Comparison of ENCODE assay signal across 1 cellular context in the genomic region with DNA sequence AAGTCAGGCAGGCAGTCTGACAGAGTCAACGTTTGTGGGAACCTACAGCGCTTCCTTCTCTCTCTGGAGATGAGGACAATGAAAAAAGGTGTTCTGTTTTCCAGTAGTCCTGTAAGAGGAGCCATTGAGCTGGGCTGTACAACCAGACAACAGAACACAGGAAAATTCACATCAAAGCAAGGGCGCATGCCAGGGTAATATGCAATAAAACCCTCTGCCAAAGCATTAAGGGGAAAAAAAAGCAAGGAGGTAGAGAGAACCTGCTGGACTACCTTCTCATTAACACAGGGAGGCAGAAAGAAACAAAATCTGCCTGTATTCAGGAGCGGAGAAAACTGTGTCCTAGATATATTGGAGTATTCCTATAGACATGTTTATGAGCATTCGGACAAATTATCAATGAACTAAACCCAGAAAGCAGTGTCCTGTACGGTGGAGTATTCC.
TF ChIP-seq lines count a peak whose summit lies in the region.

No MANE protein-coding gene starts in this region.

TF ChIP-seq in HCT116, 20 proteins besides CTCF, POLR2A, EP300 and RAD21 (continued from another document):
- TF ChIP-seq POLR2AphosphoS5 (IDR thresholded peaks at IDR 0.05; ENCODE audit: low read depth, low read length): 0 out of 2 replicates have a peak, but pooled peaks have one; percentile 24
TF ChIP-seq in HCT116: peak in this region for 4.
